ENCODE assay signal across 21 cellular contexts in genomic region chr1:205792481-205792881, GRCh38. TPM values are rescaled to one million over a fixed set of nuclear protein-coding genes. Genes with fewer than 3 reads are reported as not detected.
DNase-seq lines count a peak whose midpoint lies in the region; ATAC-seq and TF ChIP-seq lines count a peak whose summit lies in the region.
"Had no signal": no experiment of that assay in that cellular context is flagged by ENCODE, and none has a peak within 500 bp of the region (broad histone marks: within the 10 kb centered on the region; RNA-seq: fewer than 3 reads in every experiment).

No MANE protein-coding gene starts in this region.

- H3K27ac ChIP-seq in SU-DHL-6 (ENCODE audit: low read depth, low read length) (peak overlapping the region; percentile 77), MM.1S (ENCODE audit: low read length) (no peak overlapping the region)
- H3K27ac ChIP-seq in CD8-positive, alpha-beta memory T cell (ENCODE audit: low read depth, low read length): no peak overlapping the region
- H3K27ac ChIP-seq: HL-60, spleen, transverse colon had no signal

- peak; percentile 69 for DNase-seq in NCI-H82 (lab: John Stamatoyannopoulos, UW)
- no peak for DNase-seq in NCI-H82 treated with DMSO at 0.1 percent for 48 hours (lab: John Stamatoyannopoulos, UW; ENCODE audit: unreplicated experiment)
- no peak for DNase-seq in stimulated activated effector memory CD8-positive, alpha-beta T cell treated with anti-CD3 and anti-CD28 coated beads, Interleukin-12 subunit alpha, Interleukin-12 subunit beta, amount 100 ng/mL, for 72 hours (ENCODE audit: low spot score in 2 of 2)
- DNase-seq in CD8-positive, alpha-beta memory T cell: no peak
- no peak for DNase-seq in MM.1S
- no peak for DNase-seq in endothelial cell (ENCODE audit: low spot score)
- DNase-seq: activated CD4-positive, alpha-beta T cell treated with anti-CD3 and anti-CD28 coated beads for 36 hours; activated naive CD4-positive, alpha-beta T cell treated with Interleukin-2 at 50 U/mL for 16 hours; KG1; naive thymus-derived CD4-positive, alpha-beta T cell; NCI-H1436 treated with DMSO at 0.1 percent for 48 hours; NCI-H226; spleen; stimulated activated naive CD4-positive, alpha-beta T cell; transverse colon had no signal

- peak; percentile 47 for ATAC-seq in HG02588 (IDR thresholded peaks at IDR 0.05; ENCODE audit: unreplicated experiment)
- no peak for ATAC-seq in stimulated activated effector memory CD8-positive, alpha-beta T cell treated with anti-CD3 and anti-CD28 coated beads, Interleukin-12 subunit alpha, Interleukin-12 subunit beta, amount 100 ng/mL, for 72 hours
- ATAC-seq: activated CD4-positive, alpha-beta T cell treated with anti-CD3 and anti-CD28 coated beads for 36 hours had no signal

- no peak overlapping the region for H3K4me2 ChIP-seq in SU-DHL-6 (ENCODE audit: low read depth, low read length, poor library complexity, severe bottlenecking)
- no peak overlapping the region for H3K4me2 ChIP-seq in MM.1S (ENCODE audit: low read depth, low read length)

- POLR2A ChIA-PET in CD8-positive, alpha-beta memory T cell (lab: Charles Lee): interaction anchor here (2.2 kb wide), 1 partner anchor 185 kb away, joined by 5 read pairs; no protein-coding TSS in a partner anchor

- peaks cover 6% of the 10 kb centered on the region for H3K4me1 Mint-ChIP-seq in stimulated activated effector memory CD8-positive, alpha-beta T cell treated with anti-CD3 and anti-CD28 coated beads, Interleukin-12 subunit alpha, Interleukin-12 subunit beta, amount 100 ng/mL, for 72 hours
- H3K4me1 Mint-ChIP-seq in CD8-positive, alpha-beta memory T cell: no peaks in the 10 kb centered on the region
- H3K4me1 Mint-ChIP-seq in endothelial cell (ENCODE audit: unreplicated experiment): peaks cover 5% of the 10 kb centered on the region
- H3K4me1 Mint-ChIP-seq: activated CD4-positive, alpha-beta T cell treated with anti-CD3 and anti-CD28 coated beads for 36 hours had no signal

- H3F3A ChIP-seq in SU-DHL-6 (ENCODE audit: insufficient read depth) (peaks cover 3% of the 10 kb centered on the region; the same call in 1 of the 2 replicates), MM.1S (ENCODE audit: insufficient read depth, low read length) (no peaks in the 10 kb centered on the region)

- H4K20me1 ChIP-seq in SU-DHL-6 (ENCODE audit: low read depth, low read length) (no peaks in the 10 kb centered on the region), MM.1S (ENCODE audit: insufficient read depth, low read length) (no peaks in the 10 kb centered on the region)

- H3K9me2 ChIP-seq in SU-DHL-6 (replicated peaks; ENCODE audit: insufficient read depth, low read length): no peaks in the 10 kb centered on the region
- H3K9me2 ChIP-seq in MM.1S (replicated peaks; ENCODE audit: insufficient read depth, low read length): no peaks in the 10 kb centered on the region

- no peaks in the 10 kb centered on the region for H3K9me3 ChIP-seq in SU-DHL-6 (ENCODE audit: insufficient read depth, low read length)
- no peaks in the 10 kb centered on the region for H3K9me3 ChIP-seq in CD8-positive, alpha-beta memory T cell (ENCODE audit: low read length)
- no peaks in the 10 kb centered on the region for H3K9me3 ChIP-seq in MM.1S (replicated peaks; ENCODE audit: insufficient read depth, low read length)
- H3K9me3 ChIP-seq: spleen, transverse colon had no signal

- H3K36me3 Mint-ChIP-seq in stimulated activated effector memory CD8-positive, alpha-beta T cell treated with anti-CD3 and anti-CD28 coated beads, Interleukin-12 subunit alpha, Interleukin-12 subunit beta, amount 100 ng/mL, for 72 hours: peaks cover 71% of the 10 kb centered on the region
- peaks cover 0 to 85% (median 16%) of the 10 kb centered on the region in 3 donors for H3K36me3 Mint-ChIP-seq in CD8-positive, alpha-beta memory T cell
- peaks cover 14% of the 10 kb centered on the region for H3K36me3 Mint-ChIP-seq in endothelial cell (ENCODE audit: low read depth, unreplicated experiment)

- peak overlapping the region; percentile 35 for H3K27ac Mint-ChIP-seq in stimulated activated effector memory CD8-positive, alpha-beta T cell treated with anti-CD3 and anti-CD28 coated beads, Interleukin-12 subunit alpha, Interleukin-12 subunit beta, amount 100 ng/mL, for 72 hours
- H3K27ac Mint-ChIP-seq in CD8-positive, alpha-beta memory T cell: no peak overlapping the region
- no peak overlapping the region for H3K27ac Mint-ChIP-seq in endothelial cell (ENCODE audit: unreplicated experiment)
- H3K27ac Mint-ChIP-seq: activated CD4-positive, alpha-beta T cell treated with anti-CD3 and anti-CD28 coated beads for 36 hours had no signal

- H3K4me3 ChIP-seq in SU-DHL-6 (ENCODE audit: insufficient read depth, low read length, poor library complexity, severe bottlenecking) (no peak overlapping the region), MM.1S (ENCODE audit: low read length) (no peak overlapping the region)
- no peak overlapping the region for H3K4me3 ChIP-seq in CD8-positive, alpha-beta memory T cell (ENCODE audit: low read length)
- H3K4me3 ChIP-seq: spleen, transverse colon had no signal

- H3K36me3 ChIP-seq in SU-DHL-6 (ENCODE audit: low read length) (peaks cover 3% of the 10 kb centered on the region; the same call in 1 of the 2 replicates), MM.1S (replicated peaks; ENCODE audit: insufficient read depth, low read length) (no peaks in the 10 kb centered on the region)
- peaks cover 32% of the 10 kb centered on the region for H3K36me3 ChIP-seq in CD8-positive, alpha-beta memory T cell (ENCODE audit: insufficient read depth, low read length)
- H3K36me3 ChIP-seq: transverse colon had no signal

- no peak for TF ChIP-seq CTCF in SU-DHL-6 (IDR thresholded peaks at IDR 0.05; ENCODE audit: insufficient read depth, low read length, poor library complexity, severe bottlenecking)
- TF ChIP-seq CTCF in MM.1S (IDR thresholded peaks at IDR 0.05; ENCODE audit: low read length): no peak
- no peak for TF ChIP-seq CTCF in endothelial cell (IDR thresholded peaks at IDR 0.05; ENCODE audit: unreplicated experiment)

- no peak overlapping the region for H3K9ac ChIP-seq in SU-DHL-6 (ENCODE audit: low read length)
- no peak overlapping the region for H3K9ac ChIP-seq in MM.1S (ENCODE audit: low read length)

- H3K27me3 ChIP-seq in SU-DHL-6 (ENCODE audit: low read length) (no peaks in the 10 kb centered on the region), MM.1S (replicated peaks; ENCODE audit: insufficient read depth, low read length) (no peaks in the 10 kb centered on the region)
- H3K27me3 ChIP-seq in CD8-positive, alpha-beta memory T cell (ENCODE audit: insufficient read depth, low read length, poor library complexity, severe bottlenecking): no peaks in the 10 kb centered on the region
- H3K27me3 ChIP-seq: spleen, transverse colon had no signal

- no peaks in the 10 kb centered on the region for H3K4me1 ChIP-seq in CD8-positive, alpha-beta memory T cell (ENCODE audit: insufficient read depth, low read length)
- H3K4me1 ChIP-seq in MM.1S (ENCODE audit: low read length): no peaks in the 10 kb centered on the region
- H3K4me1 ChIP-seq: transverse colon had no signal

- H3K9me3 Mint-ChIP-seq in stimulated activated effector memory CD8-positive, alpha-beta T cell treated with anti-CD3 and anti-CD28 coated beads, Interleukin-12 subunit alpha, Interleukin-12 subunit beta, amount 100 ng/mL, for 72 hours: no peaks in the 10 kb centered on the region
- no peaks in the 10 kb centered on the region for H3K9me3 Mint-ChIP-seq in CD8-positive, alpha-beta memory T cell
- H3K9me3 Mint-ChIP-seq in endothelial cell (ENCODE audit: unreplicated experiment): no peaks in the 10 kb centered on the region
- H3K9me3 Mint-ChIP-seq: naive thymus-derived CD4-positive, alpha-beta T cell had no signal

- no peaks in the 10 kb centered on the region for H3K79me2 ChIP-seq in SU-DHL-6 (ENCODE audit: insufficient read depth, low read length)
- H3K79me2 ChIP-seq in MM.1S (ENCODE audit: low read length): no peaks in the 10 kb centered on the region

- H3K27me3 Mint-ChIP-seq in CD8-positive, alpha-beta memory T cell: no peaks in the 10 kb centered on the region
- H3K27me3 Mint-ChIP-seq in endothelial cell (ENCODE audit: unreplicated experiment): peaks cover 1% of the 10 kb centered on the region
- H3K27me3 Mint-ChIP-seq: activated CD4-positive, alpha-beta T cell treated with anti-CD3 and anti-CD28 coated beads for 36 hours; naive thymus-derived CD4-positive, alpha-beta T cell had no signal

- no peak overlapping the region for H3K4me3 Mint-ChIP-seq in stimulated activated effector memory CD8-positive, alpha-beta T cell treated with anti-CD3 and anti-CD28 coated beads, Interleukin-12 subunit alpha, Interleukin-12 subunit beta, amount 100 ng/mL, for 72 hours
- no peak overlapping the region for H3K4me3 Mint-ChIP-seq in CD8-positive, alpha-beta memory T cell
- H3K4me3 Mint-ChIP-seq in endothelial cell (ENCODE audit: unreplicated experiment): no peak overlapping the region
- H3K4me3 Mint-ChIP-seq: activated CD4-positive, alpha-beta T cell treated with anti-CD3 and anti-CD28 coated beads for 36 hours; naive thymus-derived CD4-positive, alpha-beta T cell had no signal

- H2AFZ ChIP-seq in SU-DHL-6 (ENCODE audit: low read depth, low read length, severe bottlenecking) (no peak overlapping the region), MM.1S (ENCODE audit: low read length) (no peak overlapping the region)

- CTCF ChIA-PET in CD8-positive, alpha-beta memory T cell (lab: Charles Lee): interaction anchor here (0.7 to 10.3 kb wide), 18 partner anchors 7 to 316 kb away, joined by 3 to 133 read pairs (median 4); partner anchors contain the start of gene RAB7B

RNA-seq across cellular contexts. Expression of gene RAB29, which starts 17.2 kb away (rescaled TPM):
- 10 to 100 TPM; 37.1 to 39.7 TPM for total RNA-seq in CD8-positive, alpha-beta memory T cell
- 169 TPM for polyA plus RNA-seq in CD8-positive, alpha-beta memory T cell
- 19.4 TPM for total RNA-seq in endothelial cell (ENCODE audit: unreplicated experiment)

RNA-seq across cellular contexts. Expression of gene SLC41A1, which starts 20.5 kb away (rescaled TPM):
- total RNA-seq in CD8-positive, alpha-beta memory T cell: 10 to 100 TPM; 24.1 to 27.6 TPM
- polyA plus RNA-seq in CD8-positive, alpha-beta memory T cell: 16.5 TPM
- total RNA-seq in endothelial cell (ENCODE audit: unreplicated experiment): 35.2 TPM

RNA-seq across cellular contexts. Expression of gene NUCKS1, which starts 42.5 kb away (rescaled TPM):
- total RNA-seq in CD8-positive, alpha-beta memory T cell: 100 to 1,000 TPM; 162 to 202 TPM
- polyA plus RNA-seq in CD8-positive, alpha-beta memory T cell: 18.9 TPM
- 170 TPM for total RNA-seq in endothelial cell (ENCODE audit: unreplicated experiment)

RNA-seq across cellular contexts. Expression of gene PM20D1, which starts 57.5 kb away (rescaled TPM):
- under 1 TPM; 0.31 to 0.38 TPM for total RNA-seq in CD8-positive, alpha-beta memory T cell
- polyA plus RNA-seq in CD8-positive, alpha-beta memory T cell: 2.6 TPM
- total RNA-seq in endothelial cell (ENCODE audit: unreplicated experiment): not detected
- total RNA-seq: A172, Daoy, epithelial cell of proximal tubule, transverse colon had no signal
